In the genomic region with DNA sequence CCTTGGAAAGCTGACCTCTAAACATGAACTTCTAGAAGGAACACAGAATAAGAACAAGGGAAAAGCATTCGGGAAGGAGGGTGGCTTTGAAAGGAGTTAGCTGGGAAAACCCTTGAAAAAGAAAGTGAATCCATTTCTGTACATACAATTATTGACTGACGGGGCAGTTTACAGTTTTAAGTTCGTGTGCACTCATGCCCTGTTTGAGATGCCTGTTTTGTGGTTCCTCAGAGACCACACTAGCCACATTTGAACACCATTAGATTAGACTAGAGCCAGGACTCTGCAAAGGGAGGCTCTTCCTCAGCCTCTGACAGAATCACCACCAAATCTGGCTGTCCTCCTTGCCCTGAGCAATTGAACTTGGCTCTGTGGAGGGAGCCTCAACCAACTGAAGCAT, we compare ENCODE assay signal across 20 cellular contexts.
DNase-seq lines count a peak whose midpoint lies in the region; ATAC-seq, FAIRE-seq and TF ChIP-seq lines count a peak whose summit lies in the region.
"Had no signal": no experiment of that assay in that cellular context is flagged by ENCODE, and none has a peak within 500 bp of the region (broad histone marks: within the 10 kb centered on the region; RNA-seq: fewer than 3 reads in every experiment).

No MANE protein-coding gene starts in this region.

- H2BK120ac ChIP-seq in mesenchymal stem cell (ENCODE audit: low read depth, low read length) (no peak overlapping the region), mesendoderm (ENCODE audit: low read depth, low read length) (no peak overlapping the region)

- TF ChIP-seq CTCF in MM.1S (IDR thresholded peaks at IDR 0.05; ENCODE audit: low read length): no peak
- TF ChIP-seq CTCF in astrocyte (IDR thresholded peaks at IDR 0.05; ENCODE audit: insufficient read depth, low read depth, low read length): no peak
- no peak for TF ChIP-seq CTCF in dorsolateral prefrontal cortex (IDR thresholded peaks at IDR 0.05 in 54 of 56, conservative IDR thresholded peaks at IDR 0.05 in 2 of 56; ENCODE audit: low read depth in 1 of 56, partially characterized antibody in 56 of 56)

- no peak overlapping the region for H3K4me3 Mint-ChIP-seq in astrocyte (ENCODE audit: unreplicated experiment)
- no peak overlapping the region for H3K4me3 Mint-ChIP-seq in stimulated activated memory B cell treated with anti-CD40 and anti-IgM and Interleukin-4, amounts not matched to agents 10 μg/mL and 1 μg/mL and 100 μg/mL, for 72 hours
- H3K4me3 Mint-ChIP-seq: activated T-helper 17 cell treated with anti-CD3 and anti-CD28 coated beads, Interleukin-2, amount 50 U/mL, for 72 hours; central memory CD8-positive, alpha-beta T cell had no signal

- intact Hi-C loops in dorsolateral prefrontal cortex (cut with DNase I): no loop called here

- no peaks in the 10 kb centered on the region for H3K27me3 Mint-ChIP-seq in astrocyte (ENCODE audit: low read depth, unreplicated experiment)
- H3K27me3 Mint-ChIP-seq in stimulated activated memory B cell treated with anti-CD40 and anti-IgM and Interleukin-4, amounts not matched to agents 10 μg/mL and 1 μg/mL and 100 μg/mL, for 72 hours: peaks cover 6% of the 10 kb centered on the region

- H2BK5ac ChIP-seq in mesenchymal stem cell (ENCODE audit: low read depth, low read length, poor library complexity, severe bottlenecking) (no peak overlapping the region), mesendoderm (ENCODE audit: low read length) (no peak overlapping the region)

- 0 out of 2 replicates have a peak, but pooled peaks cover 5% of the 10 kb centered on the region for H3K4me1 ChIP-seq in MM.1S (ENCODE audit: low read length)
- peaks cover 27% of the 10 kb centered on the region for H3K4me1 ChIP-seq in astrocyte (ENCODE audit: insufficient read depth, low read length)
- H3K4me1 ChIP-seq in mesenchymal stem cell (ENCODE audit: control insufficient read depth, insufficient read depth, low read depth, low read length): peaks cover 2% of the 10 kb centered on the region
- no peaks in the 10 kb centered on the region for H3K4me1 ChIP-seq in mesendoderm (ENCODE audit: control insufficient read depth, low read depth, low read length)
- H3K4me1 ChIP-seq: gastroesophageal sphincter, lower lobe of right lung had no signal

- no peak for FAIRE-seq in astrocyte (lab: Jason Lieb, UNC)
- FAIRE-seq: endometrium, RCC 7860 had no signal

- no peak overlapping the region for H3K56ac ChIP-seq in mesendoderm (ENCODE audit: low read length)

- peak overlapping the region; percentile 73 for H3K27ac Mint-ChIP-seq in astrocyte (ENCODE audit: unreplicated experiment)
- no peak overlapping the region for H3K27ac Mint-ChIP-seq in stimulated activated memory B cell treated with anti-CD40 and anti-IgM and Interleukin-4, amounts not matched to agents 10 μg/mL and 1 μg/mL and 100 μg/mL, for 72 hours
- H3K27ac Mint-ChIP-seq: activated T-helper 17 cell treated with anti-CD3 and anti-CD28 coated beads, Interleukin-2, amount 50 U/mL, for 72 hours had no signal

- H4K20me1 ChIP-seq in MM.1S (ENCODE audit: insufficient read depth, low read length) (no peaks in the 10 kb centered on the region), astrocyte (ENCODE audit: insufficient read depth, low read length) (peaks cover 16% of the 10 kb centered on the region)

- H3K79me1 ChIP-seq in mesenchymal stem cell (replicated peaks; ENCODE audit: low read length, poor library complexity, severe bottlenecking) (peaks cover 12% of the 10 kb centered on the region), mesendoderm (ENCODE audit: low read length) (no peaks in the 10 kb centered on the region)

- no peak overlapping the region for H4K5ac ChIP-seq in mesendoderm (ENCODE audit: low read length)

- H2BK15ac ChIP-seq in mesenchymal stem cell (ENCODE audit: low read depth, poor library complexity, severe bottlenecking) (no peak overlapping the region), mesendoderm (replicated peaks; ENCODE audit: low read depth) (no peak overlapping the region)

- H3K4me3 ChIP-seq in MM.1S (ENCODE audit: low read length) (peak overlapping the region; percentile 21; the same call in 1 of the 2 replicates), astrocyte (ENCODE audit: insufficient read depth, low read depth, low read length) (no peak overlapping the region), mesenchymal stem cell (ENCODE audit: insufficient read depth in 1 of 2, low read depth in 1 of 2, low read length in 2 of 2) (no peak overlapping the region), mesendoderm (ENCODE audit: low read length) (no peak overlapping the region), dorsolateral prefrontal cortex (no peak overlapping the region)
- H3K4me3 ChIP-seq: gastroesophageal sphincter, HAP-1, lower lobe of right lung had no signal

- peak overlapping the region; percentile 41 for H3K4me2 ChIP-seq in MM.1S (ENCODE audit: low read depth, low read length)
- H3K4me2 ChIP-seq in astrocyte (ENCODE audit: low read length): no peak overlapping the region
- no peak overlapping the region for H3K4me2 ChIP-seq in mesenchymal stem cell (ENCODE audit: low read length, poor library complexity, severe bottlenecking)
- no peak overlapping the region for H3K4me2 ChIP-seq in mesendoderm (ENCODE audit: low read length)

- H3K23ac ChIP-seq in mesenchymal stem cell (ENCODE audit: low read length in 2 of 2) (no peak overlapping the region), mesendoderm (ENCODE audit: low read length) (no peak overlapping the region)

- no peak overlapping the region for H3K14ac ChIP-seq in mesenchymal stem cell (ENCODE audit: low read length in 2 of 2)

- peak overlapping the region; percentile 18; the same call in 1 of the 2 replicates for H2AFZ ChIP-seq in MM.1S (ENCODE audit: low read length)
- no peak overlapping the region for H2AFZ ChIP-seq in astrocyte (ENCODE audit: low read depth, low read length)
- no peak overlapping the region for H2AFZ ChIP-seq in mesenchymal stem cell (ENCODE audit: low read depth, low read length)

- H2AK5ac ChIP-seq in mesenchymal stem cell (ENCODE audit: low read length, severe bottlenecking) (peak overlapping the region; percentile 65), mesendoderm (ENCODE audit: low read length) (no peak overlapping the region)

- H3K9me3 ChIP-seq in MM.1S (replicated peaks; ENCODE audit: insufficient read depth, low read length): no peaks in the 10 kb centered on the region
- H3K9me3 ChIP-seq in astrocyte (ENCODE audit: insufficient read depth, low read depth, low read length): no peaks in the 10 kb centered on the region
- no peaks in the 10 kb centered on the region for H3K9me3 ChIP-seq in mesenchymal stem cell (ENCODE audit: control insufficient read depth, low read length)
- H3K9me3 ChIP-seq: BE2C, gastroesophageal sphincter, HAP-1, lower lobe of right lung had no signal

- no peak overlapping the region for H3K27ac ChIP-seq in MM.1S (ENCODE audit: low read length)
- no peak overlapping the region for H3K27ac ChIP-seq in astrocyte (ENCODE audit: low read depth, low read length)
- H3K27ac ChIP-seq in mesenchymal stem cell (ENCODE audit: low read length, poor library complexity, severe bottlenecking): no peak overlapping the region
- no peak overlapping the region for H3K27ac ChIP-seq in mesendoderm (ENCODE audit: low read depth, low read length)
- H3K27ac ChIP-seq in dorsolateral prefrontal cortex: no peak overlapping the region
- H3K27ac ChIP-seq: gastroesophageal sphincter, lower lobe of right lung had no signal

- peak; percentile 27 for ATAC-seq in stimulated activated memory B cell treated with anti-CD40 and anti-IgM and Interleukin-4, amounts not matched to agents 10 μg/mL and 1 μg/mL and 100 μg/mL, for 72 hours
- ATAC-seq: activated T-helper 17 cell treated with anti-CD3 and anti-CD28 coated beads, Interleukin-2, amount 50 U/mL, for 72 hours; gastroesophageal sphincter had no signal

- H2BK12ac ChIP-seq in mesenchymal stem cell (ENCODE audit: low read length in 2 of 2): no peak overlapping the region

- H4K91ac ChIP-seq in mesenchymal stem cell (ENCODE audit: low read length): no peak overlapping the region

- H3K9me2 ChIP-seq in MM.1S (replicated peaks; ENCODE audit: insufficient read depth, low read length): no peaks in the 10 kb centered on the region

- H3K4me1 Mint-ChIP-seq in astrocyte (ENCODE audit: low read depth, unreplicated experiment): peaks cover 75% of the 10 kb centered on the region
- H3K4me1 Mint-ChIP-seq in stimulated activated memory B cell treated with anti-CD40 and anti-IgM and Interleukin-4, amounts not matched to agents 10 μg/mL and 1 μg/mL and 100 μg/mL, for 72 hours: peaks cover 11% of the 10 kb centered on the region
- H3K4me1 Mint-ChIP-seq: activated T-helper 17 cell treated with anti-CD3 and anti-CD28 coated beads, Interleukin-2, amount 50 U/mL, for 72 hours had no signal

- DNase-seq in MM.1S (peak; percentile 57), astrocyte (ENCODE audit: low read depth) (no peak), mesenchymal stem cell (no peak), germinal center (ENCODE audit: low spot score) (no peak), mesendoderm (no peak), dorsolateral prefrontal cortex (no peak)
- DNase-seq: activated CD8-positive, alpha-beta memory T cell treated with anti-CD3 and anti-CD28 coated beads for 24 hours; BE2C; DMS 273 treated with DMSO at 0.1 percent for 48 hours; lower lobe of right lung; MV-4-11; retina; stimulated activated CD4-positive, alpha-beta T cell treated with anti-CD3 and anti-CD28 coated beads, Interleukin-1b, Interleukin-23, amount 100 ng/mL, for 48 hours had no signal

- no peaks in the 10 kb centered on the region for H3K9me3 Mint-ChIP-seq in astrocyte (ENCODE audit: unreplicated experiment)
- H3K9me3 Mint-ChIP-seq in stimulated activated memory B cell treated with anti-CD40 and anti-IgM and Interleukin-4, amounts not matched to agents 10 μg/mL and 1 μg/mL and 100 μg/mL, for 72 hours: no peaks in the 10 kb centered on the region
- H3K9me3 Mint-ChIP-seq: activated T-helper 17 cell treated with anti-CD3 and anti-CD28 coated beads, Interleukin-2, amount 50 U/mL, for 72 hours; central memory CD8-positive, alpha-beta T cell had no signal

- H3K36me3 ChIP-seq in MM.1S (replicated peaks; ENCODE audit: insufficient read depth, low read length): no peaks in the 10 kb centered on the region
- H3K36me3 ChIP-seq in astrocyte (ENCODE audit: insufficient read depth, low read length): no peaks in the 10 kb centered on the region
- no peaks in the 10 kb centered on the region for H3K36me3 ChIP-seq in mesenchymal stem cell (ENCODE audit: control insufficient read depth in 1 of 2, insufficient read depth in 2 of 2, low read depth in 1 of 2, low read length in 2 of 2)
- no peaks in the 10 kb centered on the region for H3K36me3 ChIP-seq in mesendoderm (ENCODE audit: control insufficient read depth, insufficient read depth, low read length)
- H3K36me3 ChIP-seq: BE2C, gastroesophageal sphincter, HAP-1, lower lobe of right lung had no signal

- H3K27me3 ChIP-seq in MM.1S (replicated peaks; ENCODE audit: insufficient read depth, low read length) (no peaks in the 10 kb centered on the region), astrocyte (ENCODE audit: insufficient read depth, low read length) (no peaks in the 10 kb centered on the region), mesenchymal stem cell (ENCODE audit: control insufficient read depth in 1 of 2, insufficient read depth in 1 of 2, low read length in 2 of 2) (no peaks in the 10 kb centered on the region), mesendoderm (ENCODE audit: insufficient read depth, low read length, poor library complexity) (no peaks in the 10 kb centered on the region), dorsolateral prefrontal cortex (peaks cover 0 to 20% (median 2%) of the 10 kb centered on the region in 45 donors)
- H3K27me3 ChIP-seq: BE2C, gastroesophageal sphincter had no signal

- H3K9ac ChIP-seq in MM.1S (ENCODE audit: low read length) (no peak overlapping the region), astrocyte (ENCODE audit: low read length) (no peak overlapping the region), mesenchymal stem cell (ENCODE audit: low read length) (no peak overlapping the region), mesendoderm (ENCODE audit: low read length) (no peak overlapping the region)

- no peaks in the 10 kb centered on the region for H3F3A ChIP-seq in MM.1S (ENCODE audit: insufficient read depth, low read length)

- H4K8ac ChIP-seq in mesenchymal stem cell (ENCODE audit: low read length) (no peak overlapping the region), mesendoderm (ENCODE audit: low read depth, low read length) (no peak overlapping the region)

- peaks cover 3% of the 10 kb centered on the region for H3K36me3 Mint-ChIP-seq in astrocyte (ENCODE audit: low read depth, unreplicated experiment)
- H3K36me3 Mint-ChIP-seq in stimulated activated memory B cell treated with anti-CD40 and anti-IgM and Interleukin-4, amounts not matched to agents 10 μg/mL and 1 μg/mL and 100 μg/mL, for 72 hours: no peaks in the 10 kb centered on the region

- WGBS in mesenchymal stem cell: 82% methylated on average over 3 of the region's 3 CpGs
- no CpG with 5 or more reads among the region's 3 CpGs for WGBS in mesendoderm (ENCODE audit: extremely low coverage, insufficient coverage, low lambda C conversion rate)

- H3K4ac ChIP-seq in mesenchymal stem cell (ENCODE audit: low read depth in 1 of 2, low read length in 2 of 2): no peak overlapping the region
- H3K4ac ChIP-seq in mesendoderm (ENCODE audit: low read depth, low read length): no peak overlapping the region

- no peaks in the 10 kb centered on the region for H3K79me2 ChIP-seq in MM.1S (ENCODE audit: low read length)
- H3K79me2 ChIP-seq in astrocyte (ENCODE audit: insufficient read depth, low read length): peaks cover 92% of the 10 kb centered on the region
- no peaks in the 10 kb centered on the region for H3K79me2 ChIP-seq in mesendoderm (ENCODE audit: control insufficient read depth, insufficient read depth, low read length)

- H3K18ac ChIP-seq in mesenchymal stem cell (ENCODE audit: low read depth in 1 of 2, low read length in 2 of 2): peak overlapping the region in 1 of 2 experiments; percentile 21
- H3K18ac ChIP-seq in mesendoderm (ENCODE audit: low read length): no peak overlapping the region
